Comparison of ENCODE assay signal across 26 cellular contexts in genomic region chr7:121810831-121811494, GRCh38.
A peak's percentile ranks its signal among the peaks of the same experiment; 100 is the strongest.
DNase-seq lines count a peak whose midpoint lies in the region; ATAC-seq and TF ChIP-seq lines count a peak whose summit lies in the region.
"Had no signal": no experiment of that assay in that cellular context is flagged by ENCODE, and none has a peak within 500 bp of the region (broad histone marks: within the 10 kb centered on the region; RNA-seq: fewer than 3 reads in every experiment).

No MANE protein-coding gene starts in this region.

- no peak overlapping the region for H4K91ac ChIP-seq in H9 (ENCODE audit: insufficient read length, low read depth, low read length)

- H3K27ac Mint-ChIP-seq in H9 (peak overlapping the region; percentile 59 to 71 (median 67)), HFFc6 (no peak overlapping the region)
- H3K27ac Mint-ChIP-seq: CD8-positive, alpha-beta T cell; IgD-negative memory B cell; T-cell had no signal

- H3K79me1 ChIP-seq in H9 (ENCODE audit: insufficient read depth, low read depth, low read length, poor library complexity, severe bottlenecking) = no peaks in the 10 kb centered on the region

- H3K14ac ChIP-seq in H9 (ENCODE audit: insufficient read depth, low read length) = no peak overlapping the region

- no peaks in the 10 kb centered on the region for H3K27me3 Mint-ChIP-seq in H9 (ENCODE audit: low read depth)
- no peaks in the 10 kb centered on the region for H3K27me3 Mint-ChIP-seq in HFFc6 (ENCODE audit: insufficient read depth)
- H3K27me3 Mint-ChIP-seq: T-cell had no signal

- H3K4me1 ChIP-seq in H9 (ENCODE audit: insufficient read depth, low read length) (no peaks in the 10 kb centered on the region; the same call in 1 of the 2 replicates), foreskin keratinocyte (no peaks in the 10 kb centered on the region), neuron (ENCODE audit: insufficient read depth, low read length) (peaks cover 3% of the 10 kb centered on the region)
- H3K4me1 ChIP-seq: A549, SJSA1 had no signal

- H2BK120ac ChIP-seq in H9 (ENCODE audit: low read depth, low read length, poor library complexity, severe bottlenecking) = no peak overlapping the region

- H3K36me3 Mint-ChIP-seq in H9 (ENCODE audit: insufficient read depth in 1 of 3, low read depth in 3 of 3) = peaks cover 0 to 11% (median 7%) of the 10 kb centered on the region in 3 experiments; a peak in 5 of 7 replicates
- no peaks in the 10 kb centered on the region for H3K36me3 Mint-ChIP-seq in HFFc6 (ENCODE audit: low read depth)
- H3K36me3 Mint-ChIP-seq: CD8-positive, alpha-beta T cell; T-cell had no signal

- no peak overlapping the region for H3K18ac ChIP-seq in H9 (ENCODE audit: insufficient read length, low read depth, low read length)

- H4K8ac ChIP-seq in H9 (replicated peaks; ENCODE audit: insufficient read length, low read depth, low read length) = no peak overlapping the region

- H3K4ac ChIP-seq in H9 (ENCODE audit: low read depth, low read length) = no peak overlapping the region

- WGBS in H9 (ENCODE audit: extremely low coverage, insufficient read length, low lambda C conversion rate) = no CpG with 5 or more reads among the region's 5 CpGs

- H3K9me3 ChIP-seq in H9 (ENCODE audit: control insufficient read depth, low read depth, low read length) (no peaks in the 10 kb centered on the region), neuron (ENCODE audit: low read length) (no peaks in the 10 kb centered on the region)
- H3K9me3 ChIP-seq: SJSA1 had no signal

- H3K9me3 Mint-ChIP-seq in H9 = peaks cover 7 to 8% of the 10 kb centered on the region in 2 experiments
- peaks cover 15% of the 10 kb centered on the region for H3K9me3 Mint-ChIP-seq in HFFc6

- no peak overlapping the region for H3K23ac ChIP-seq in H9 (ENCODE audit: insufficient read length, low read depth, low read length)

- H3K27ac ChIP-seq in H9 (ENCODE audit: insufficient read length, low read depth, low read length) = no peak overlapping the region
- no peak overlapping the region for H3K27ac ChIP-seq in foreskin keratinocyte
- H3K27ac ChIP-seq: A549, HL-60, KMS-11, SJSA1 had no signal

- no peak overlapping the region for H2BK5ac ChIP-seq in H9 (ENCODE audit: insufficient read length, low read length)

- ATAC-seq in foreskin keratinocyte = peak; percentile 48
- ATAC-seq in GM19035 (IDR thresholded peaks at IDR 0.05; ENCODE audit: unreplicated experiment) = no peak
- ATAC-seq in activated CD4-positive, CD25-positive, alpha-beta regulatory T cell treated with anti-CD3 and anti-CD28 coated beads, Interleukin-2, amount 50 U/mL, for 24 hours = no peak
- ATAC-seq: A549; CD8-positive, alpha-beta T cell; HCT116; Right ventricle myocardium inferior; T-cell had no signal

- peaks cover 15 to 19% of the 10 kb centered on the region in 2 experiments for H3K4me1 Mint-ChIP-seq in H9
- no peaks in the 10 kb centered on the region for H3K4me1 Mint-ChIP-seq in HFFc6 (ENCODE audit: low read depth)
- H3K4me1 Mint-ChIP-seq: T-cell had no signal

- no peak overlapping the region for H3K4me2 ChIP-seq in H9 (ENCODE audit: insufficient read depth, insufficient read length, low read length)
- H3K4me2 ChIP-seq: A549, KMS-11 had no signal

- H3K4me3 ChIP-seq in neuron (ENCODE audit: low read length) = no peak overlapping the region
- H3K4me3 ChIP-seq: A549, SJSA1 had no signal

- no peaks in the 10 kb centered on the region for H4K20me1 ChIP-seq in H9 (ENCODE audit: control insufficient read depth, insufficient read depth, insufficient read length)

- H3T11ph ChIP-seq in H9 (ENCODE audit: low read length) = no peak overlapping the region

- no peaks in the 10 kb centered on the region for H3K23me2 ChIP-seq in H9 (ENCODE audit: insufficient read length, low read depth, low read length, poor library complexity, severe bottlenecking)

- DNase-seq in H9 (no peak), SK-MEL-5 (ENCODE audit: low read depth, low spot score) (peak; percentile 43), foreskin keratinocyte (no peak), HFFc6 (no peak)
- DNase-seq: C1 segment of cervical spinal cord; CD8-positive, alpha-beta T cell; DMS 273 treated with DMSO at 0.1 percent for 48 hours; DMS79 treated with DMSO at 0.1 percent for 48 hours; GOT3; MM.1S; NCI-H187; NCI-H2081 treated with DMSO at 0.1 percent for 48 hours; NCI-H2171; NCI-H524; NCI-H774; T-cell had no signal

- H2BK15ac ChIP-seq in H9 (ENCODE audit: low read depth, low read length) = no peak overlapping the region

- H2BK12ac ChIP-seq in H9 (ENCODE audit: insufficient read length, low read depth, low read length) = no peak overlapping the region

- H3K27me3 ChIP-seq in H9 (ENCODE audit: insufficient read depth, low read length) (no peaks in the 10 kb centered on the region), foreskin keratinocyte (no peaks in the 10 kb centered on the region), neuron (ENCODE audit: insufficient read depth, low read length) (no peaks in the 10 kb centered on the region)
- H3K27me3 ChIP-seq: SJSA1 had no signal

- no peak overlapping the region for H3K4me3 Mint-ChIP-seq in H9
- H3K4me3 Mint-ChIP-seq in HFFc6 = no peak overlapping the region
- H3K4me3 Mint-ChIP-seq: CD8-positive, alpha-beta T cell; IgD-negative memory B cell; T-cell had no signal

- no peak overlapping the region for H3K9ac ChIP-seq in H9 (ENCODE audit: extremely low read depth, insufficient read length, low read length)
- H3K9ac ChIP-seq: KMS-11 had no signal

- TF ChIP-seq CTCF in H9 (conservative IDR thresholded peaks at IDR 0.05) (no peak), foreskin keratinocyte (conservative IDR thresholded peaks at IDR 0.05) (no peak), HFFc6 (IDR thresholded peaks at IDR 0.05) (no peak)

- no peak overlapping the region for H3K56ac ChIP-seq in H9 (ENCODE audit: insufficient read length, low read depth, low read length)

- no peak overlapping the region for H2BK20ac ChIP-seq in H9 (ENCODE audit: low read depth, low read length, poor library complexity, severe bottlenecking)

- no peak overlapping the region for H2AFZ ChIP-seq in H9 (ENCODE audit: low read length)
- H2AFZ ChIP-seq in neuron (ENCODE audit: low read depth, low read length) = peak overlapping the region; percentile 7

- no peaks in the 10 kb centered on the region for H3K79me2 ChIP-seq in H9 (ENCODE audit: insufficient read depth, low read length)

- H2AK5ac ChIP-seq in H9 (ENCODE audit: insufficient read length, low read length) = no peak overlapping the region

- no peaks in the 10 kb centered on the region for H3K36me3 ChIP-seq in neuron (ENCODE audit: insufficient read depth, low read length)
- H3K36me3 ChIP-seq: SJSA1 had no signal

- no peak overlapping the region for H4K5ac ChIP-seq in H9 (ENCODE audit: insufficient read length, low read depth, low read length)

- in situ Hi-C loops in SK-MEL-5 (cut with HindIII; ENCODE audit: low pct_unique_long_range_greater_than_20kb, low sequenced_read_pairs) = no loop called here
